In the genomic region with DNA sequence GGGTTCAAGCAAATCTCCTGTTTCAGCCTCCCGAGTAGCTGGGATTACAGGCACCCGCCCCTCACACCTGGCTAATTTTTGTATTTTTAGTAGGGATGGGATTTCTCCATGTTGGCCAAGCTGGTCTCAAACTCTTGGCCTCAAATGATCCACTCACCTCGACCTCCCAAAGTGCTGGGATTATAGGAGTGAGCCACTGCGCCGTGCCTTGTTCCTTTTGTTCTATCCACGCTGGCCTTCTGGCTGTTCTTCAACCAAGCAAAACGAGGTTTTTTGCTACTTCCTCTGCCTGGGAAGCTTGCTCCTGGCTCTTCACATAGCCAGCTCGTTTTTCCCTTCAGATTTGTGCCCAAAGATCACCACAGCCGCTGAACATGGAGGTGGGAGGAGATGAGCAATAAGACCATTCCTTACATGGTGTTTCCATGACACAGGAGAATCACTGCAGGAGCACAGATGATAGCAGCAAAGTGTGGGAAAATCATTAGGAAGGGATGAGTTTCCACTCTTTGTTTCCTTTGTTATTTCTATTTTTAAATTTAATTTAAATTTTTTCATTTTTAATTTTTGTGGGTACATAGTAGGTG, we compare ENCODE assay signal across 1 cellular context.
TF ChIP-seq lines count a peak whose summit lies in the region.

No MANE protein-coding gene starts in this region.

TF ChIP-seq in WTC11, 78 proteins besides CTCF, POLR2A, EP300 and RAD21 (continued from another document):
- TF ChIP-seq, protein P1, sequence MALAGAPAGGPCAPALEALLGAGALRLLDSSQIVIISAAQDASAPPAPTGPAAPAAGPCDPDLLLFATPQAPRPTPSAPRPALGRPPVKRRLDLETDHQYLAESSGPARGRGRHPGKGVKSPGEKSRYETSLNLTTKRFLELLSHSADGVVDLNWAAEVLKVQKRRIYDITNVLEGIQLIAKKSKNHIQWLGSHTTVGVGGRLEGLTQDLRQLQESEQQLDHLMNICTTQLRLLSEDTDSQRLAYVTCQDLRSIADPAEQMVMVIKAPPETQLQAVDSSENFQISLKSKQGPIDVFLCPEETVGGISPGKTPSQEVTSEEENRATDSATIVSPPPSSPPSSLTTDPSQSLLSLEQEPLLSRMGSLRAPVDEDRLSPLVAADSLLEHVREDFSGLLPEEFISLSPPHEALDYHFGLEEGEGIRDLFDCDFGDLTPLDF (CRISPR knock-in tag; IDR thresholded peaks at IDR 0.05), result no peak
- no peak for TF ChIP-seq ZNF671 (CRISPR knock-in tag; IDR thresholded peaks at IDR 0.05)
- TF ChIP-seq, protein P2, sequence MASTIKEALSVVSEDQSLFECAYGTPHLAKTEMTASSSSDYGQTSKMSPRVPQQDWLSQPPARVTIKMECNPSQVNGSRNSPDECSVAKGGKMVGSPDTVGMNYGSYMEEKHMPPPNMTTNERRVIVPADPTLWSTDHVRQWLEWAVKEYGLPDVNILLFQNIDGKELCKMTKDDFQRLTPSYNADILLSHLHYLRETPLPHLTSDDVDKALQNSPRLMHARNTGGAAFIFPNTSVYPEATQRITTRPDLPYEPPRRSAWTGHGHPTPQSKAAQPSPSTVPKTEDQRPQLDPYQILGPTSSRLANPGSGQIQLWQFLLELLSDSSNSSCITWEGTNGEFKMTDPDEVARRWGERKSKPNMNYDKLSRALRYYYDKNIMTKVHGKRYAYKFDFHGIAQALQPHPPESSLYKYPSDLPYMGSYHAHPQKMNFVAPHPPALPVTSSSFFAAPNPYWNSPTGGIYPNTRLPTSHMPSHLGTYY (CRISPR knock-in tag; IDR thresholded peaks at IDR 0.05), result no peak
- no peak for TF ChIP-seq FOXK1 (CRISPR knock-in tag; IDR thresholded peaks at IDR 0.05)
- no peak for TF ChIP-seq ZNF121 (CRISPR knock-in tag; IDR thresholded peaks at IDR 0.05)
- TF ChIP-seq, protein P3, sequence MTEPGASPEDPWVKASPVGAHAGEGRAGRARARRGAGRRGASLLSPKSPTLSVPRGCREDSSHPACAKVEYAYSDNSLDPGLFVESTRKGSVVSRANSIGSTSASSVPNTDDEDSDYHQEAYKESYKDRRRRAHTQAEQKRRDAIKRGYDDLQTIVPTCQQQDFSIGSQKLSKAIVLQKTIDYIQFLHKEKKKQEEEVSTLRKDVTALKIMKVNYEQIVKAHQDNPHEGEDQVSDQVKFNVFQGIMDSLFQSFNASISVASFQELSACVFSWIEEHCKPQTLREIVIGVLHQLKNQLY (CRISPR knock-in tag; IDR thresholded peaks at IDR 0.05), result no peak
